In the genomic region with DNA sequence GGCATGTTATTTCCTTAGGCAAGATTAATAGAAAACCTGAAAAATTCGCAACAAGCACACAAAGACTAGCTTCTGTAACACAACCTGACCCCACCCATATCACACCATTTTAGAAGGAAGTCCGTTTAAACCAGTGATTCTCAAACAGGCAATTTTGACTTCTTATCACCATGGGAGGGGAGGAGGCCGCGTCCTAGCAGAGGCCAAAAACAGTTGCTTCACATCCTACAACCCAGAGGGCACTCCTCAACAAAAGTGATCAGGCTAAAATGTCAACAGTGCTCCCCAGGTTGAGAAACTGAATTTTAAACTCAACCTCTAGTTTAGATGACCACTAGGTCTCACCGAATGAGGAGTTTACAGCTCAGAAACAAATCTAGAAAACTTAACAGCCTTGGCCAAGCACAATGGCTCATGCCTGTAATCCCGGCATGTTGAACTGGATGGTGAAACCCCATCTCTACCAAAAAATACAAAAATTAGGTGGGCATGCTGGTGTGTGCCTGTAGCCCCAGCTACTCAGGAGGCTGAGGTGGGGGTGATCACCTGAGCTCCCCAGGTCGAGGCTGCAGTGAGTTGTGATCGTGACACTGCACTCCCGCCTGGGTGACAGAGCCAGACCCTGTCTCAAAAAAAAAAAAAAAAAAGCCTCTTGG, we compare ENCODE assay signal across 7 cellular contexts.
DNase-seq lines count a peak whose midpoint lies in the region; ATAC-seq and TF ChIP-seq lines count a peak whose summit lies in the region.

No MANE protein-coding gene starts in this region.

- peaks cover 49% of the 10 kb centered on the region for H3K4me1 Mint-ChIP-seq in T-helper 2 cell treated with Interferon-gamma antibody and Interleukin-4, amounts not matched to agents 5 μg/mL and 100 μg/mL, for 36 hours (ENCODE audit: low read depth)
- H3K4me1 Mint-ChIP-seq in stimulated activated memory B cell treated with anti-CD40 and anti-IgM and Interleukin-4, amounts not matched to agents 10 μg/mL and 1 μg/mL and 100 μg/mL, for 72 hours: peaks cover 81% of the 10 kb centered on the region

- peaks cover 52% of the 10 kb centered on the region for H3K36me3 ChIP-seq in HAP-1 (replicated peaks)

- no peaks in the 10 kb centered on the region for H3K9me3 ChIP-seq in HAP-1

- H3K27me3 Mint-ChIP-seq in T-helper 2 cell treated with Interferon-gamma antibody and Interleukin-4, amounts not matched to agents 5 μg/mL and 100 μg/mL, for 36 hours (ENCODE audit: low read depth): no peaks in the 10 kb centered on the region
- no peaks in the 10 kb centered on the region for H3K27me3 Mint-ChIP-seq in stimulated activated memory B cell treated with anti-CD40 and anti-IgM and Interleukin-4, amounts not matched to agents 10 μg/mL and 1 μg/mL and 100 μg/mL, for 72 hours

- no peak for DNase-seq in HAP-1 (ENCODE audit: low spot score in 2 of 2)
- DNase-seq in T-helper 2 cell treated with Interferon-gamma antibody and Interleukin-4, amounts not matched to agents 5 μg/mL and 100 μg/mL, for 36 hours (ENCODE audit: low spot score): no peak
- DNase-seq in foreskin fibroblast: peak in 1 of 2 donors; percentile 23
- no peak for DNase-seq in central memory CD4-positive, alpha-beta T cell
- DNase-seq in iPS-NIHi11 (ENCODE audit: low spot score): no peak

- in situ Hi-C loops in HAP-1 (cut with MboI; ENCODE audit: low sequenced_read_pairs): no loop called here

- H3K9me3 Mint-ChIP-seq in T-helper 2 cell treated with Interferon-gamma antibody and Interleukin-4, amounts not matched to agents 5 μg/mL and 100 μg/mL, for 36 hours: no peaks in the 10 kb centered on the region
- H3K9me3 Mint-ChIP-seq in stimulated activated memory B cell treated with anti-CD40 and anti-IgM and Interleukin-4, amounts not matched to agents 10 μg/mL and 1 μg/mL and 100 μg/mL, for 72 hours: no peaks in the 10 kb centered on the region

- no peak for TF ChIP-seq CTCF in foreskin fibroblast (IDR thresholded peaks at IDR 0.05; ENCODE audit: low read depth, low read length)

- peak overlapping the region; percentile 92 for H3K4me3 ChIP-seq in HAP-1
- peak overlapping the region; percentile 76 to 98 for H3K4me3 ChIP-seq in foreskin fibroblast (ENCODE audit: low read depth in 1 of 2, low read length in 2 of 2)

- no peaks in the 10 kb centered on the region for H3K27me3 ChIP-seq in HAP-1 (ENCODE audit: low read depth)

- peak overlapping the region; percentile 92 for H3K27ac Mint-ChIP-seq in T-helper 2 cell treated with Interferon-gamma antibody and Interleukin-4, amounts not matched to agents 5 μg/mL and 100 μg/mL, for 36 hours
- H3K27ac Mint-ChIP-seq in stimulated activated memory B cell treated with anti-CD40 and anti-IgM and Interleukin-4, amounts not matched to agents 10 μg/mL and 1 μg/mL and 100 μg/mL, for 72 hours: peak overlapping the region; percentile 100

- ATAC-seq in stimulated activated memory B cell treated with anti-CD40 and anti-IgM and Interleukin-4, amounts not matched to agents 10 μg/mL and 1 μg/mL and 100 μg/mL, for 72 hours: no peak
- ATAC-seq in HG02840 (IDR thresholded peaks at IDR 0.05; ENCODE audit: low FRiP score, unreplicated experiment): no peak

- peaks cover 39% of the 10 kb centered on the region for H3K4me1 ChIP-seq in HAP-1

- H3K36me3 Mint-ChIP-seq in T-helper 2 cell treated with Interferon-gamma antibody and Interleukin-4, amounts not matched to agents 5 μg/mL and 100 μg/mL, for 36 hours (ENCODE audit: low read depth): peaks cover 64% of the 10 kb centered on the region
- H3K36me3 Mint-ChIP-seq in stimulated activated memory B cell treated with anti-CD40 and anti-IgM and Interleukin-4, amounts not matched to agents 10 μg/mL and 1 μg/mL and 100 μg/mL, for 72 hours: peaks cover 59% of the 10 kb centered on the region

- peak overlapping the region; percentile 89 for H3K4me3 Mint-ChIP-seq in T-helper 2 cell treated with Interferon-gamma antibody and Interleukin-4, amounts not matched to agents 5 μg/mL and 100 μg/mL, for 36 hours
- peak overlapping the region; percentile 94 for H3K4me3 Mint-ChIP-seq in stimulated activated memory B cell treated with anti-CD40 and anti-IgM and Interleukin-4, amounts not matched to agents 10 μg/mL and 1 μg/mL and 100 μg/mL, for 72 hours
